Comparison of ENCODE assay signal across 23 cellular contexts in the genomic region with DNA sequence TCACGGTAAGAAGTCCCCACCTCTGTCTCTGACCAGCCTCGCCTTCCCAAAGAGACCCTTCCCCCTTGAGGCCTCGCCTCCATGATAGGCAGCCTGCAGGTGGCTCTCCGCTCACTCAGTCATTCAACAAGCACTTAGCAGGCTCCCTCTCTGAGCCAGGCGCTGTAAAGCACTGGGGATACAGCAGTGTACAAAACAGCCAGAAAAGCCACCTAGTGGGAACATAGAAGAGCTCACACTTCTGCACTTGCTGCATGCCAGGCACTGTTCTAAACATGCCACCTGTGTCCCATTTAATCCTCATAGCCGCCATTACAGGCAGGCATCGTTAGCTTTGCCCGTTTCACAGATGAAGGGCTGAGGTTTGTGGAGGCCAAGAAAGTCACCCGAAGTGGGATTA. TPM values are rescaled to one million over a fixed set of nuclear protein-coding genes. Genes with fewer than 3 reads are reported as not detected.
A peak's percentile ranks its signal among the peaks of the same experiment; 100 is the strongest.
DNase-seq lines count a peak whose midpoint lies in the region; ATAC-seq, FAIRE-seq and TF ChIP-seq lines count a peak whose summit lies in the region.
"Had no signal": no experiment of that assay in that cellular context is flagged by ENCODE, and none has a peak within 500 bp of the region (broad histone marks: within the 10 kb centered on the region; RNA-seq: fewer than 3 reads in every experiment).

No MANE protein-coding gene starts in this region.

- POLR2A ChIA-PET in A549 (lab: Yijun Ruan, JAX): no interaction called here
- POLR2A ChIA-PET in Panc1 (lab: Charles Lee): no interaction called here

- H3K4me3 ChIP-seq in A549: no peak overlapping the region
- no peak overlapping the region for H3K4me3 ChIP-seq in HFF-Myc (replicated peaks; ENCODE audit: low read depth, low read length)
- H3K4me3 ChIP-seq in Panc1 (ENCODE audit: low read depth in 2 of 2, low read length in 2 of 2): no peak overlapping the region
- H3K4me3 ChIP-seq: cardiac muscle cell, esophagus squamous epithelium, left ventricle myocardium inferior, suprapubic skin, uterus had no signal

- no peak for TF ChIP-seq EP300 in A549 (IDR thresholded peaks at IDR 0.05)

- H3K4me1 ChIP-seq in A549: no peaks in the 10 kb centered on the region
- no peaks in the 10 kb centered on the region for H3K4me1 ChIP-seq in Panc1 (ENCODE audit: control insufficient read depth, insufficient read depth, low read length)
- H3K4me1 ChIP-seq in foreskin keratinocyte: no peaks in the 10 kb centered on the region
- H3K4me1 ChIP-seq: esophagus squamous epithelium, left ventricle myocardium inferior, suprapubic skin, uterus had no signal

- H3K9me3 ChIP-seq in A549 (no peaks in the 10 kb centered on the region), Panc1 (ENCODE audit: control insufficient read depth, insufficient read depth, low read depth, low read length) (no peaks in the 10 kb centered on the region)
- H3K9me3 ChIP-seq: esophagus squamous epithelium, left ventricle myocardium inferior, suprapubic skin, uterus had no signal

- no peak for TF ChIP-seq RAD21 in A549 (conservative IDR thresholded peaks at IDR 0.05 in 1 of 2, IDR thresholded peaks at IDR 0.05 in 1 of 2)

- in situ Hi-C loops in Panc1 (cut with HindIII; ENCODE audit: low pct_unique_long_range_greater_than_20kb, low sequenced_read_pairs): no loop called here

- TF ChIP-seq POLR2A in A549 (IDR thresholded peaks at IDR 0.05; ENCODE audit: low read length): no peak

- no peak overlapping the region for H3K4me2 ChIP-seq in A549

- TF ChIP-seq CTCF in A549 (IDR thresholded peaks at IDR 0.05) (no peak), HFF-Myc (IDR thresholded peaks at IDR 0.05; ENCODE audit: low read depth, low read length, missing control alignments) (peak; percentile 12), Panc1 (IDR thresholded peaks at IDR 0.05) (no peak), foreskin keratinocyte (conservative IDR thresholded peaks at IDR 0.05) (peak; percentile 31)

- DNase-seq in A549 (ENCODE audit: low read depth in 1 of 2, low spot score in 1 of 2) (peak in 1 of 2 experiments; percentile 7), HFF-Myc (ENCODE audit: extremely low read depth, low read depth) (no peak), Panc1 (ENCODE audit: low read depth, low spot score) (no peak), foreskin keratinocyte (no peak), LoVo (ENCODE audit: low spot score) (no peak), cerebellum (ENCODE audit: low spot score) (no peak), NCI-H1092 treated with DMSO at 0.1 percent for 48 hours (lab: John Stamatoyannopoulos, UW) (no peak), SIG-M5 treated with dmso at 0.1 percent for 504 hours (lab: John Stamatoyannopoulos, UW; ENCODE audit: unreplicated experiment) (no peak)
- DNase-seq: activated CD4-positive, alpha-beta T cell treated with anti-CD3 and anti-CD28 coated beads, Interleukin-2, amount 50 U/mL, for 48 hours; activated T-cell treated with anti-CD3 and anti-CD28 coated beads for 4 hours; CD4-positive, alpha-beta memory T cell; DMS79 treated with DMSO at 0.1 percent for 48 hours; esophagus squamous epithelium; left ventricle myocardium inferior; NCI-H2029 treated with DMSO at 0.1 percent for 48 hours; NCI-H510A; Right ventricle myocardium superior; stimulated activated CD4-positive, alpha-beta T cell treated with anti-CD3 and anti-CD28 coated beads, Interleukin-12 subunit alpha, Interleukin-12 subunit beta, amount 100 ng/mL, for 4 hours; stimulated activated CD8-positive, alpha-beta memory T cell treated with anti-CD3 and anti-CD28 coated beads, Interleukin-4, amount 100 ng/mL, for 48 hours; T-cell; uterus had no signal

- no peak overlapping the region for H3K27ac ChIP-seq in A549
- no peak overlapping the region for H3K27ac ChIP-seq in Panc1 (ENCODE audit: low read length)
- no peak overlapping the region for H3K27ac ChIP-seq in foreskin keratinocyte
- H3K27ac ChIP-seq: cardiac muscle cell, esophagus squamous epithelium, left ventricle myocardium inferior, suprapubic skin, uterus had no signal

- WGBS in A549 (ENCODE audit: missing lambda C conversion rate): 76% methylated on average over 9 of the region's 9 CpGs

- ATAC-seq in A549 (peak; percentile 56 to 82), Panc1 (peak; percentile 64; the same call in 1 of the 2 replicates), foreskin keratinocyte (no peak)
- ATAC-seq: T-cell had no signal

- intact Hi-C loops in Panc1 (cut with micrococcal nuclease; ENCODE audit: unreplicated experiment): no loop called here

- H3K36me3 ChIP-seq in Panc1 (ENCODE audit: control insufficient read depth, insufficient read depth, low read length): no peaks in the 10 kb centered on the region
- H3K36me3 ChIP-seq: cardiac muscle cell, uterus had no signal

- H3K27me3 ChIP-seq in Panc1 (ENCODE audit: control insufficient read depth, insufficient read depth, low read length) (no peaks in the 10 kb centered on the region), foreskin keratinocyte (no peaks in the 10 kb centered on the region)
- H3K27me3 ChIP-seq: cardiac muscle cell, esophagus squamous epithelium, suprapubic skin, uterus had no signal

- CTCF ChIA-PET in A549 (lab: Yijun Ruan, JAX) (interaction anchor here (1.0 to 2.8 kb wide), 6 partner anchors 9 to 386 kb away, joined by 3 to 10 read pairs (median 6); no protein-coding TSS in a partner anchor), Panc1 (lab: Charles Lee) (interaction anchor here (0.5 to 1.3 kb wide), 4 partner anchors 16 to 170 kb away, joined by 3 to 4 read pairs (median 3); no protein-coding TSS in a partner anchor)

- BruUV-seq in Panc1 (replicated peaks; lab: Mats Ljungman, UMichigan): no TSS peak

- FAIRE-seq in A549 (lab: Jason Lieb, UNC): no peak

TF ChIP-seq in A549, 52 proteins besides CTCF, POLR2A, EP300 and RAD21:
- TF ChIP-seq, protein P1, sequence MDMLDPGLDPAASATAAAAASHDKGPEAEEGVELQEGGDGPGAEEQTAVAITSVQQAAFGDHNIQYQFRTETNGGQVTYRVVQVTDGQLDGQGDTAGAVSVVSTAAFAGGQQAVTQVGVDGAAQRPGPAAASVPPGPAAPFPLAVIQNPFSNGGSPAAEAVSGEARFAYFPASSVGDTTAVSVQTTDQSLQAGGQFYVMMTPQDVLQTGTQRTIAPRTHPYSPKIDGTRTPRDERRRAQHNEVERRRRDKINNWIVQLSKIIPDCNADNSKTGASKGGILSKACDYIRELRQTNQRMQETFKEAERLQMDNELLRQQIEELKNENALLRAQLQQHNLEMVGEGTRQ (IDR thresholded peaks at IDR 0.05): no peak
- TF ChIP-seq CHD4 (IDR thresholded peaks at IDR 0.05; ENCODE audit: borderline replicate concordance) (no peak), SMC3 (IDR thresholded peaks at IDR 0.05) (no peak), HEYL (CRISPR knock-in tag; IDR thresholded peaks at IDR 0.05) (no peak), RARB (CRISPR knock-in tag; IDR thresholded peaks at IDR 0.05) (no peak), POLR2AphosphoS2 (conservative IDR thresholded peaks at IDR 0.05; ENCODE audit: low read length) (no peak), CBX2 (IDR thresholded peaks at IDR 0.05; ENCODE audit: borderline replicate concordance, low read depth) (no peak), ZSCAN20 (CRISPR knock-in tag; IDR thresholded peaks at IDR 0.05) (no peak), HOXA7 (CRISPR knock-in tag; IDR thresholded peaks at IDR 0.05) (no peak), TP53 (CRISPR knock-in tag; IDR thresholded peaks at IDR 0.05) (no peak)
- TF ChIP-seq, protein P2, sequence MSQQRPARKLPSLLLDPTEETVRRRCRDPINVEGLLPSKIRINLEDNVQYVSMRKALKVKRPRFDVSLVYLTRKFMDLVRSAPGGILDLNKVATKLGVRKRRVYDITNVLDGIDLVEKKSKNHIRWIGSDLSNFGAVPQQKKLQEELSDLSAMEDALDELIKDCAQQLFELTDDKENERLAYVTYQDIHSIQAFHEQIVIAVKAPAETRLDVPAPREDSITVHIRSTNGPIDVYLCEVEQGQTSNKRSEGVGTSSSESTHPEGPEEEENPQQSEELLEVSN (IDR thresholded peaks at IDR 0.05; ENCODE audit: borderline replicate concordance, low read depth): no peak

RNA-seq across cellular contexts. Expression of a gene that starts 20.9 kb away (rescaled TPM):
- 32.7 and 36.0 TPM in 2 replicates for polyA plus RNA-seq in A549 (2011; rRNA removed)
- 41.7 and 51.2 TPM in 2 replicates for polyA plus RNA-seq in A549 (2012; cell fraction: cytosol; rRNA removed)
- 137 and 152 TPM in 2 replicates for polyA plus RNA-seq in A549 (2012; cell fraction: nucleus; rRNA removed)
- polyA plus RNA-seq in A549 (2017; fragmentation: RNase III; extraction: RNeasy Plus Mini Kit Qiagen cat#74134 plus additional on column Dnase treatment): 33.3 to 39.4 TPM (median 38.1 TPM) in 3 replicates
- polyA minus RNA-seq in A549 (2011; rRNA and poly(A)+ RNA removed): 42.8 and 44.8 TPM in 2 replicates
- 69.6 TPM for total RNA-seq in Panc1 (2021; ENCODE audit: unreplicated experiment)
- polyA plus RNA-seq in Panc1 (2012; ENCODE audit: insufficient read length): 73.4 TPM
- total RNA-seq in foreskin keratinocyte: 126 and 128 TPM in 2 replicates
- polyA plus RNA-seq in foreskin keratinocyte: 111 and 114 TPM in 2 replicates
- total RNA-seq in cerebellum: 56.5 TPM

RNA-seq across cellular contexts. Expression of a gene that starts 21.5 kb away (rescaled TPM):
- polyA plus RNA-seq in A549 (2011; rRNA removed): 4.0 and 6.0 TPM in 2 replicates
- polyA plus RNA-seq in A549 (2012; cell fraction: cytosol; rRNA removed): 2.5 and 2.9 TPM in 2 replicates
- polyA plus RNA-seq in A549 (2012; cell fraction: nucleus; rRNA removed): 3.0 and 3.5 TPM in 2 replicates
- 2.7 to 3.8 TPM (median 3.0 TPM) in 3 replicates for polyA plus RNA-seq in A549 (2017; fragmentation: RNase III; extraction: RNeasy Plus Mini Kit Qiagen cat#74134 plus additional on column Dnase treatment)
- 2.7 and 3.3 TPM in 2 replicates for polyA minus RNA-seq in A549 (2011; rRNA and poly(A)+ RNA removed)
- total RNA-seq in Panc1 (2021; ENCODE audit: unreplicated experiment): 12.0 TPM
- 2.6 TPM for polyA plus RNA-seq in Panc1 (2012; ENCODE audit: insufficient read length)
- total RNA-seq in foreskin keratinocyte: 8.2 and 8.6 TPM in 2 replicates
- polyA plus RNA-seq in foreskin keratinocyte: 4.9 and 5.6 TPM in 2 replicates
- total RNA-seq in cerebellum: 5.3 TPM

RNA-seq across cellular contexts. Expression of a gene that starts 56.0 kb away (rescaled TPM):
- 0.05 and 0.08 TPM in 2 replicates for polyA plus RNA-seq in A549 (2011; rRNA removed)
- 0.12 and 0.17 TPM in 2 replicates for polyA plus RNA-seq in A549 (2012; cell fraction: cytosol; rRNA removed)
- 0.28 and 0.66 TPM in 2 replicates for polyA plus RNA-seq in A549 (2012; cell fraction: nucleus; rRNA removed)
- 0.13 to 0.24 TPM (median 0.13 TPM) in 3 replicates for polyA plus RNA-seq in A549 (2017; fragmentation: RNase III; extraction: RNeasy Plus Mini Kit Qiagen cat#74134 plus additional on column Dnase treatment)
- polyA minus RNA-seq in A549 (2011; rRNA and poly(A)+ RNA removed): not detected in 2 replicates
- total RNA-seq in Panc1 (2021; ENCODE audit: unreplicated experiment): 1.6 TPM
- polyA plus RNA-seq in Panc1 (2012; ENCODE audit: insufficient read length): 0.61 TPM
- total RNA-seq in foreskin keratinocyte: 0.10 and 0.21 TPM in 2 replicates
- 0.06 and 0.11 TPM in 2 replicates for polyA plus RNA-seq in foreskin keratinocyte
- 3.3 TPM for total RNA-seq in cerebellum

Comparison
In these comparisons a context has a peak if more than half of its experiments do, and no peak if none do; other contexts are left out.
1. CTCF ChIP-seq: peak in HFF-Myc (single experiment) and foreskin keratinocyte (single experiment); none in A549 (single experiment) and Panc1 (single experiment).